In genomic region chr1:145714524-145715111, GRCh38 we compare ENCODE assay signal across 1 cellular context.
A peak's percentile ranks its signal among the peaks of the same experiment; 100 is the strongest.
TF ChIP-seq lines count a peak whose summit lies in the region.

No MANE protein-coding gene starts in this region.

TF ChIP-seq in HepG2, 621 proteins besides CTCF, POLR2A, EP300 and RAD21 (continues in another document):
- peak; percentile 75 for TF ChIP-seq DMAP1 (CRISPR knock-in tag; IDR thresholded peaks at IDR 0.05)
- no peak for TF ChIP-seq DNMT1 (CRISPR knock-in tag; IDR thresholded peaks at IDR 0.05)
- no peak for TF ChIP-seq ETS1 (CRISPR knock-in tag; IDR thresholded peaks at IDR 0.05)
- TF ChIP-seq ZNF543 (CRISPR knock-in tag; IDR thresholded peaks at IDR 0.05) = 0 out of 2 replicates have a peak, but pooled peaks have one; percentile 54
- no peak for TF ChIP-seq SRSF9 (IDR thresholded peaks at IDR 0.05; ENCODE audit: borderline replicate concordance, insufficient read depth, low read depth, low read length, poor library complexity, severe bottlenecking)
- peak; percentile 75; the same call in 1 of the 2 replicates for TF ChIP-seq ZNF337 (CRISPR knock-in tag; IDR thresholded peaks at IDR 0.05; ENCODE audit: borderline replicate concordance, low read depth)
- TF ChIP-seq TCF12 (IDR thresholded peaks at IDR 0.05) = no peak
- no peak for TF ChIP-seq TCF12 (CRISPR knock-in tag; IDR thresholded peaks at IDR 0.05)
- TF ChIP-seq E2F5 (CRISPR knock-in tag; conservative IDR thresholded peaks at IDR 0.05) = no peak
- TF ChIP-seq FOXJ3 (CRISPR knock-in tag; IDR thresholded peaks at IDR 0.05; ENCODE audit: borderline replicate concordance) = no peak
- TF ChIP-seq ZNF768 (CRISPR knock-in tag; IDR thresholded peaks at IDR 0.05) = no peak
- peak; percentile 88; the same call in 1 of the 2 replicates for TF ChIP-seq ZNF292 (CRISPR knock-in tag; IDR thresholded peaks at IDR 0.05; ENCODE audit: borderline replicate concordance, low read depth)
- peak; percentile 92 for TF ChIP-seq ZFY (CRISPR knock-in tag; IDR thresholded peaks at IDR 0.05)
- TF ChIP-seq, protein P1, sequence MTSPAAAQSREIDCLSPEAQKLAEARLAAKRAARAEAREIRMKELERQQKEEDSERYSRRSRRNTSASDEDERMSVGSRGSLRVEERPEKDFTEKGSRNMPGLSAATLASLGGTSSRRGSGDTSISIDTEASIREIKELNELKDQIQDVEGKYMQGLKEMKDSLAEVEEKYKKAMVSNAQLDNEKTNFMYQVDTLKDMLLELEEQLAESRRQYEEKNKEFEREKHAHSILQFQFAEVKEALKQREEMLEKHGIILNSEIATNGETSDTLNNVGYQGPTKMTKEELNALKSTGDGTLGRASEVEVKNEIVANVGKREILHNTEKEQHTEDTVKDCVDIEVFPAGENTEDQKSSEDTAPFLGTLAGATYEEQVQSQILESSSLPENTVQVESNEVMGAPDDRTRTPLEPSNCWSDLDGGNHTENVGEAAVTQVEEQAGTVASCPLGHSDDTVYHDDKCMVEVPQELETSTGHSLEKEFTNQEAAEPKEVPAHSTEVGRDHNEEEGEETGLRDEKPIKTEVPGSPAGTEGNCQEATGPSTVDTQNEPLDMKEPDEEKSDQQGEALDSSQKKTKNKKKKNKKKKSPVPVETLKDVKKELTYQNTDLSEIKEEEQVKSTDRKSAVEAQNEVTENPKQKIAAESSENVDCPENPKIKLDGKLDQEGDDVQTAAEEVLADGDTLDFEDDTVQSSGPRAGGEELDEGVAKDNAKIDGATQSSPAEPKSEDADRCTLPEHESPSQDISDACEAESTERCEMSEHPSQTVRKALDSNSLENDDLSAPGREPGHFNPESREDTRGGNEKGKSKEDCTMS (CRISPR knock-in tag; conservative IDR thresholded peaks at IDR 0.05) = no peak
- no peak; the same call in 1 of the 2 replicates for TF ChIP-seq ELF3 (CRISPR knock-in tag; IDR thresholded peaks at IDR 0.05)
- TF ChIP-seq HIVEP1 (CRISPR knock-in tag; IDR thresholded peaks at IDR 0.05) = no peak
- no peak for TF ChIP-seq MTF2 (CRISPR knock-in tag; IDR thresholded peaks at IDR 0.05; ENCODE audit: borderline replicate concordance)
- no peak for TF ChIP-seq FOXA1 (IDR thresholded peaks at IDR 0.05)
- TF ChIP-seq FOXA1 (CRISPR knock-in tag; IDR thresholded peaks at IDR 0.05) = no peak
- TF ChIP-seq PLSCR1 (CRISPR knock-in tag; IDR thresholded peaks at IDR 0.05; ENCODE audit: borderline replicate concordance) = no peak
- TF ChIP-seq ZSCAN25 (CRISPR knock-in tag; IDR thresholded peaks at IDR 0.05) = peak; percentile 68; the same call in 1 of the 2 replicates
- 0 out of 2 replicates have a peak, but pooled peaks have one; percentile 31 for TF ChIP-seq KDM6A (CRISPR knock-in tag; IDR thresholded peaks at IDR 0.05; ENCODE audit: low read depth)
- TF ChIP-seq KDM2A (CRISPR knock-in tag; IDR thresholded peaks at IDR 0.05; ENCODE audit: borderline replicate concordance, low read depth) = peak; percentile 21; the same call in 1 of the 2 replicates
- TF ChIP-seq ZNF17 (CRISPR knock-in tag; IDR thresholded peaks at IDR 0.05) = no peak
- no peak for TF ChIP-seq ZNF75D (CRISPR knock-in tag; IDR thresholded peaks at IDR 0.05; ENCODE audit: borderline replicate concordance)
- no peak for TF ChIP-seq RAD51 (IDR thresholded peaks at IDR 0.05; ENCODE audit: borderline replicate concordance)
- peak; percentile 92; the same call in 1 of the 2 replicates for TF ChIP-seq BCL3 (CRISPR knock-in tag; IDR thresholded peaks at IDR 0.05)
- TF ChIP-seq SALL1 (CRISPR knock-in tag; IDR thresholded peaks at IDR 0.05) = peak; percentile 87
- no peak for TF ChIP-seq EED (CRISPR knock-in tag; IDR thresholded peaks at IDR 0.05)
- TF ChIP-seq ZNF577 (CRISPR knock-in tag; IDR thresholded peaks at IDR 0.05; ENCODE audit: borderline replicate concordance, low read depth) = no peak
- 0 out of 2 replicates have a peak, but pooled peaks have one; percentile 54 for TF ChIP-seq KLF12 (CRISPR knock-in tag; IDR thresholded peaks at IDR 0.05; ENCODE audit: borderline replicate concordance)
- no peak for TF ChIP-seq ZNF709 (CRISPR knock-in tag; IDR thresholded peaks at IDR 0.05)
- TF ChIP-seq RCOR2 (CRISPR knock-in tag; IDR thresholded peaks at IDR 0.05) = no peak
- peak; percentile 78; the same call in 1 of the 2 replicates for TF ChIP-seq ZNF605 (CRISPR knock-in tag; IDR thresholded peaks at IDR 0.05)
- TF ChIP-seq ZNF256 (CRISPR knock-in tag; conservative IDR thresholded peaks at IDR 0.05) = no peak
- TF ChIP-seq, protein P2, sequence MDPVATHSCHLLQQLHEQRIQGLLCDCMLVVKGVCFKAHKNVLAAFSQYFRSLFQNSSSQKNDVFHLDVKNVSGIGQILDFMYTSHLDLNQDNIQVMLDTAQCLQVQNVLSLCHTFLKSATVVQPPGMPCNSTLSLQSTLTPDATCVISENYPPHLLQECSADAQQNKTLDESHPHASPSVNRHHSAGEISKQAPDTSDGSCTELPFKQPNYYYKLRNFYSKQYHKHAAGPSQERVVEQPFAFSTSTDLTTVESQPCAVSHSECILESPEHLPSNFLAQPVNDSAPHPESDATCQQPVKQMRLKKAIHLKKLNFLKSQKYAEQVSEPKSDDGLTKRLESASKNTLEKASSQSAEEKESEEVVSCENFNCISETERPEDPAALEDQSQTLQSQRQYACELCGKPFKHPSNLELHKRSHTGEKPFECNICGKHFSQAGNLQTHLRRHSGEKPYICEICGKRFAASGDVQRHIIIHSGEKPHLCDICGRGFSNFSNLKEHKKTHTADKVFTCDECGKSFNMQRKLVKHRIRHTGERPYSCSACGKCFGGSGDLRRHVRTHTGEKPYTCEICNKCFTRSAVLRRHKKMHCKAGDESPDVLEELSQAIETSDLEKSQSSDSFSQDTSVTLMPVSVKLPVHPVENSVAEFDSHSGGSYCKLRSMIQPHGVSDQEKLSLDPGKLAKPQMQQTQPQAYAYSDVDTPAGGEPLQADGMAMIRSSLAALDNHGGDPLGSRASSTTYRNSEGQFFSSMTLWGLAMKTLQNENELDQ (CRISPR knock-in tag; IDR thresholded peaks at IDR 0.05; ENCODE audit: borderline replicate concordance) = no peak
- 0 out of 2 replicates have a peak, but pooled peaks have one; percentile 31 for TF ChIP-seq EEA1 (CRISPR knock-in tag; IDR thresholded peaks at IDR 0.05; ENCODE audit: borderline replicate concordance)
- TF ChIP-seq HOXD1 (CRISPR knock-in tag; IDR thresholded peaks at IDR 0.05) = no peak
- TF ChIP-seq ZNF7 (CRISPR knock-in tag; IDR thresholded peaks at IDR 0.05) = no peak
- TF ChIP-seq TBL1XR1 (IDR thresholded peaks at IDR 0.05; ENCODE audit: borderline replicate concordance, low read length, partially characterized antibody) = no peak
- no peak for TF ChIP-seq ZNF451 (CRISPR knock-in tag; IDR thresholded peaks at IDR 0.05)
- no peak for TF ChIP-seq POLR2AphosphoS2 (IDR thresholded peaks at IDR 0.05; ENCODE audit: low read depth, low read length)
- peak; percentile 25; the same call in 1 of the 2 replicates for TF ChIP-seq HMG20A (CRISPR knock-in tag; IDR thresholded peaks at IDR 0.05; ENCODE audit: borderline replicate concordance)
- TF ChIP-seq MEF2D (CRISPR knock-in tag; IDR thresholded peaks at IDR 0.05) = peak; percentile 70
- TF ChIP-seq, protein P3, sequence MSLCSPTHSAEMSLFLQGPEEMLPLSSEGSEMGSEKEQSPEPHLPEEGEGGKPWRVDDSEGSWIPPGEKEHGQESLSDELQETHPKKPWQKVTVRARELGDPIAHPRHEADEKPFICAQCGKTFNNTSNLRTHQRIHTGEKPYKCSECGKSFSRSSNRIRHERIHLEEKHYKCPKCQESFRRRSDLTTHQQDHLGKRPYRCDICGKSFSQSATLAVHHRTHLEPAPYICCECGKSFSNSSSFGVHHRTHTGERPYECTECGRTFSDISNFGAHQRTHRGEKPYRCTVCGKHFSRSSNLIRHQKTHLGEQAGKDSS (CRISPR knock-in tag; IDR thresholded peaks at IDR 0.05; ENCODE audit: borderline replicate concordance, low read depth) = peak; percentile 71; the same call in 1 of the 2 replicates
- no peak for TF ChIP-seq ATF1 (CRISPR knock-in tag; IDR thresholded peaks at IDR 0.05)
- peak; percentile 92 for TF ChIP-seq BORCS8-MEF2B (CRISPR knock-in tag; IDR thresholded peaks at IDR 0.05)
- no peak for TF ChIP-seq ZNF570 (CRISPR knock-in tag; IDR thresholded peaks at IDR 0.05; ENCODE audit: borderline replicate concordance)
- no peak for TF ChIP-seq ZNF83 (CRISPR knock-in tag; IDR thresholded peaks at IDR 0.05; ENCODE audit: borderline replicate concordance)
- no peak for TF ChIP-seq GATAD1 (CRISPR knock-in tag; IDR thresholded peaks at IDR 0.05)
- TF ChIP-seq UBTF (CRISPR knock-in tag; IDR thresholded peaks at IDR 0.05) = peak; percentile 41
- TF ChIP-seq, protein P4, sequence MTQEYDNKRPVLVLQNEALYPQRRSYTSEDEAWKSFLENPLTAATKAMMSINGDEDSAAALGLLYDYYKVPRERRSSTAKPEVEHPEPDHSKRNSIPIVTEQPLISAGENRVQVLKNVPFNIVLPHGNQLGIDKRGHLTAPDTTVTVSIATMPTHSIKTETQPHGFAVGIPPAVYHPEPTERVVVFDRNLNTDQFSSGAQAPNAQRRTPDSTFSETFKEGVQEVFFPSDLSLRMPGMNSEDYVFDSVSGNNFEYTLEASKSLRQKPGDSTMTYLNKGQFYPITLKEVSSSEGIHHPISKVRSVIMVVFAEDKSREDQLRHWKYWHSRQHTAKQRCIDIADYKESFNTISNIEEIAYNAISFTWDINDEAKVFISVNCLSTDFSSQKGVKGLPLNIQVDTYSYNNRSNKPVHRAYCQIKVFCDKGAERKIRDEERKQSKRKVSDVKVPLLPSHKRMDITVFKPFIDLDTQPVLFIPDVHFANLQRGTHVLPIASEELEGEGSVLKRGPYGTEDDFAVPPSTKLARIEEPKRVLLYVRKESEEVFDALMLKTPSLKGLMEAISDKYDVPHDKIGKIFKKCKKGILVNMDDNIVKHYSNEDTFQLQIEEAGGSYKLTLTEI (CRISPR knock-in tag; conservative IDR thresholded peaks at IDR 0.05) = no peak
- peak; percentile 63; the same call in 1 of the 2 replicates for TF ChIP-seq ZNF205 (CRISPR knock-in tag; IDR thresholded peaks at IDR 0.05)
- no peak for TF ChIP-seq ZNF510 (CRISPR knock-in tag; IDR thresholded peaks at IDR 0.05; ENCODE audit: low read depth)
- peak; percentile 58 for TF ChIP-seq ZEB1 (IDR thresholded peaks at IDR 0.05; ENCODE audit: insufficient replicate concordance, low read depth)
- TF ChIP-seq, protein P5, sequence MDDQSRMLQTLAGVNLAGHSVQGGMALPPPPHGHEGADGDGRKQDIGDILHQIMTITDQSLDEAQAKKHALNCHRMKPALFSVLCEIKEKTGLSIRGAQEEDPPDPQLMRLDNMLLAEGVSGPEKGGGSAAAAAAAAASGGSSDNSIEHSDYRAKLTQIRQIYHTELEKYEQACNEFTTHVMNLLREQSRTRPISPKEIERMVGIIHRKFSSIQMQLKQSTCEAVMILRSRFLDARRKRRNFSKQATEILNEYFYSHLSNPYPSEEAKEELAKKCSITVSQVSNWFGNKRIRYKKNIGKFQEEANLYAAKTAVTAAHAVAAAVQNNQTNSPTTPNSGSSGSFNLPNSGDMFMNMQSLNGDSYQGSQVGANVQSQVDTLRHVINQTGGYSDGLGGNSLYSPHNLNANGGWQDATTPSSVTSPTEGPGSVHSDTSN (CRISPR knock-in tag; IDR thresholded peaks at IDR 0.05; ENCODE audit: borderline replicate concordance) = no peak
